8 cellular contexts compared by ENCODE assay signal in the genomic region with DNA sequence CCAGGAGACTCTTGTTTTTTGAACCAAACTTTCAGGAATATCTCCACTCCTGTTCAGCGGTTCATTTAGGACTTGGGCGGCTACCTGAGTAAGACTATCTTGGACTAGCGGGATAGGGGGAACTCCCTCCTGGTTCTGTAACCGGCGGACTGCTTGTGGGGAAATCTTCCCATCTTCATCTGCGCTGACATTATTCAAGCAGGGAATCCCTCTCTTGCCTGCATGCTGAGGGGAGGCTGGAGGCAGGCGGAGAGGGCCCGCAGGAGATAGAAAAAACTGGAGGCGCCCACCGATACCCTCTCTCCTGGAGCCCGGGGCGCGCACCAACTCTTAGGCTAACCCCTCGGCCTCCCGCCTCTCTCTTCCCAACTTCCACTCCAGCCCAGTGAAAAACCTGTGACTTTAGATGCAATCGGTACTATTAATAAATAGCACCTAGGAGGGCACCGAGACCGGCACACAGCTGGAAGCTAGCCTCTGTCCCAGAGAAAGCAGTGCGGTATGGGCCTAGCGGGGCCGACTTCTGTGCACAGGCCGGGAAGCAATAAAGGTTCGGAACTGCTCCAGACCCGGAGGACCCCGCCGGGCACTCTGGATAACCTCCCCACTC. TPM values are rescaled to one million over a fixed set of nuclear protein-coding genes. Genes with fewer than 3 reads are reported as not detected.
DNase-seq lines count a peak whose midpoint lies in the region; ATAC-seq and TF ChIP-seq lines count a peak whose summit lies in the region.

No MANE protein-coding gene starts in this region.

- H3K36me3 ChIP-seq in mesenchymal stem cell (ENCODE audit: control insufficient read depth in 1 of 2, insufficient read depth in 2 of 2, low read depth in 1 of 2, low read length in 2 of 2), result no peaks in the 10 kb centered on the region
- H3K36me3 ChIP-seq in upper lobe of left lung, result no peaks in the 10 kb centered on the region

- H3K4me3 ChIP-seq in mesenchymal stem cell (ENCODE audit: insufficient read depth in 1 of 2, low read depth in 1 of 2, low read length in 2 of 2) (peak overlapping the region; percentile 88 to 96), upper lobe of left lung (peak overlapping the region in 3 of 4 donors; percentile 56 to 67 (median 58))

- peak overlapping the region; percentile 91 for H3K4me3 Mint-ChIP-seq in chondrocyte (ENCODE audit: unreplicated experiment)
- peak overlapping the region in 1 of 2 donors; percentile 91 for H3K4me3 Mint-ChIP-seq in stimulated activated naive CD8-positive, alpha-beta T cell treated with anti-CD3 and anti-CD28 coated beads, Interleukin-15, amount 100 ng/mL, for 72 hours

- H3K18ac ChIP-seq in mesenchymal stem cell (ENCODE audit: low read depth in 1 of 2, low read length in 2 of 2), result peak overlapping the region; percentile 26 to 85

- DNase-seq in NCI-H82 (lab: John Stamatoyannopoulos, UW), result peak; percentile 18
- DNase-seq in NCI-H82 treated with DMSO at 0.1 percent for 48 hours (lab: John Stamatoyannopoulos, UW; ENCODE audit: unreplicated experiment), result no peak
- no peak for DNase-seq in chondrocyte (ENCODE audit: low spot score)
- DNase-seq in mesenchymal stem cell, result peak; percentile 36
- no peak for DNase-seq in upper lobe of left lung
- DNase-seq in T-helper 2 cell, result no peak
- no peak for DNase-seq in stimulated activated naive CD8-positive, alpha-beta T cell treated with anti-CD3 and anti-CD28 coated beads, Interleukin-15, amount 100 ng/mL, for 72 hours
- no peak for DNase-seq in NCI-H2227 (lab: John Stamatoyannopoulos, UW; ENCODE audit: unreplicated experiment)

- no peak for ATAC-seq in upper lobe of left lung (ENCODE audit: low FRiP score in 2 of 2)
- no peak for ATAC-seq in stimulated activated naive CD8-positive, alpha-beta T cell treated with anti-CD3 and anti-CD28 coated beads, Interleukin-15, amount 100 ng/mL, for 72 hours

- peak overlapping the region; percentile 39 for H2BK5ac ChIP-seq in mesenchymal stem cell (ENCODE audit: low read depth, low read length, poor library complexity, severe bottlenecking)

- H3K4me2 ChIP-seq in mesenchymal stem cell (ENCODE audit: low read length, poor library complexity, severe bottlenecking), result peak overlapping the region; percentile 66

- peaks cover 37% of the 10 kb centered on the region for H3K4me1 Mint-ChIP-seq in chondrocyte (ENCODE audit: low read depth)
- peaks cover 48% of the 10 kb centered on the region for H3K4me1 Mint-ChIP-seq in stimulated activated naive CD8-positive, alpha-beta T cell treated with anti-CD3 and anti-CD28 coated beads, Interleukin-15, amount 100 ng/mL, for 72 hours

- H3K4ac ChIP-seq in mesenchymal stem cell (ENCODE audit: low read depth in 1 of 2, low read length in 2 of 2), result peak overlapping the region in 1 of 2 experiments; percentile 24

- peak overlapping the region in 1 of 2 experiments; percentile 48 for H3K14ac ChIP-seq in mesenchymal stem cell (ENCODE audit: low read length in 2 of 2)

- H3K27ac Mint-ChIP-seq in chondrocyte (ENCODE audit: unreplicated experiment), result peak overlapping the region; percentile 86
- no peak overlapping the region for H3K27ac Mint-ChIP-seq in stimulated activated naive CD8-positive, alpha-beta T cell treated with anti-CD3 and anti-CD28 coated beads, Interleukin-15, amount 100 ng/mL, for 72 hours

- H2AFZ ChIP-seq in mesenchymal stem cell (ENCODE audit: low read depth, low read length), result peak overlapping the region; percentile 76

- no peak for TF ChIP-seq POLR2A in upper lobe of left lung (IDR thresholded peaks at IDR 0.05)

- 2% methylated on average over 25 of the region's 26 CpGs for WGBS in mesenchymal stem cell
- WGBS in upper lobe of left lung, 2 donors, result 6 to 15% methylated on average over 9 to 26 of the region's 26 CpGs

- TF ChIP-seq CTCF in chondrocyte (IDR thresholded peaks at IDR 0.05), result peak; percentile 45
- no peak for TF ChIP-seq CTCF in upper lobe of left lung (IDR thresholded peaks at IDR 0.05)

- no peaks in the 10 kb centered on the region for H3K36me3 Mint-ChIP-seq in chondrocyte (ENCODE audit: low read depth)

- H3K27ac ChIP-seq in mesenchymal stem cell (ENCODE audit: low read length, poor library complexity, severe bottlenecking), result peak overlapping the region; percentile 45
- peak overlapping the region in 3 of 4 donors; percentile 60 to 82 (median 68) for H3K27ac ChIP-seq in upper lobe of left lung

- H3K79me1 ChIP-seq in mesenchymal stem cell (replicated peaks; ENCODE audit: low read length, poor library complexity, severe bottlenecking), result no peaks in the 10 kb centered on the region

- no peaks in the 10 kb centered on the region for H3K27me3 Mint-ChIP-seq in chondrocyte (ENCODE audit: low read depth)
- H3K27me3 Mint-ChIP-seq in stimulated activated naive CD8-positive, alpha-beta T cell treated with anti-CD3 and anti-CD28 coated beads, Interleukin-15, amount 100 ng/mL, for 72 hours, result peaks cover 75% of the 10 kb centered on the region

- no peak overlapping the region for H3K23ac ChIP-seq in mesenchymal stem cell (ENCODE audit: low read length in 2 of 2)

- H3K4me1 ChIP-seq in mesenchymal stem cell (ENCODE audit: control insufficient read depth, insufficient read depth, low read depth, low read length) (peaks cover 1% of the 10 kb centered on the region), upper lobe of left lung (peaks cover 32 to 50% (median 37%) of the 10 kb centered on the region in 4 donors)

- H2BK15ac ChIP-seq in mesenchymal stem cell (ENCODE audit: low read depth, poor library complexity, severe bottlenecking), result peak overlapping the region; percentile 26

- no peak overlapping the region for H4K91ac ChIP-seq in mesenchymal stem cell (ENCODE audit: low read length)

- no peak overlapping the region for H2AK5ac ChIP-seq in mesenchymal stem cell (ENCODE audit: low read length, severe bottlenecking)

- no peaks in the 10 kb centered on the region for H3K9me3 Mint-ChIP-seq in chondrocyte (ENCODE audit: low read depth)
- no peaks in the 10 kb centered on the region for H3K9me3 Mint-ChIP-seq in stimulated activated naive CD8-positive, alpha-beta T cell treated with anti-CD3 and anti-CD28 coated beads, Interleukin-15, amount 100 ng/mL, for 72 hours

- H3K9ac ChIP-seq in mesenchymal stem cell (ENCODE audit: low read length), result peak overlapping the region; percentile 89

- TF ChIP-seq EP300 in upper lobe of left lung (IDR thresholded peaks at IDR 0.05), result no peak

- peak overlapping the region; percentile 19 for H4K8ac ChIP-seq in mesenchymal stem cell (ENCODE audit: low read length)

- H3K9me3 ChIP-seq in mesenchymal stem cell (ENCODE audit: control insufficient read depth, low read length) (no peaks in the 10 kb centered on the region), upper lobe of left lung (no peaks in the 10 kb centered on the region)

- peak overlapping the region; percentile 27 for H2BK120ac ChIP-seq in mesenchymal stem cell (ENCODE audit: low read depth, low read length)

- peak overlapping the region in 1 of 2 experiments; percentile 73 for H2BK12ac ChIP-seq in mesenchymal stem cell (ENCODE audit: low read length in 2 of 2)

- H3K27me3 ChIP-seq in mesenchymal stem cell (ENCODE audit: control insufficient read depth in 1 of 2, insufficient read depth in 1 of 2, low read length in 2 of 2), result no peaks in the 10 kb centered on the region
- H3K27me3 ChIP-seq in upper lobe of left lung, result peaks cover 0 to 29% (median 13%) of the 10 kb centered on the region in 4 donors

RNA-seq across cellular contexts. Expression of a gene that starts 1.7 kb away (rescaled TPM):
- total RNA-seq in chondrocyte (34.8 to 38.9 TPM (median 37.5 TPM) in 3 replicates), upper lobe of left lung (10 to 100 TPM in 2 of 6 donors, 1 to 10 TPM in 4; 4.1 to 41.9 (median 7.3) TPM)
- 3.6 TPM for polyA plus RNA-seq in mesenchymal stem cell (2013, experiment 1 of 2)
- 4.0 TPM for polyA plus RNA-seq in mesenchymal stem cell (2013, experiment 2 of 2)

Comparison
In these comparisons a context has a peak if more than half of its experiments do, and no peak if none do; other contexts are left out.
1. DNase-seq: peak in NCI-H82 (single experiment) and mesenchymal stem cell (single experiment); none in NCI-H82 treated with DMSO at 0.1 percent for 48 hours (single experiment), chondrocyte (single experiment), upper lobe of left lung (0 of 2), T-helper 2 cell (0 of 5), stimulated activated naive CD8-positive, alpha-beta T cell treated with anti-CD3 and anti-CD28 coated beads, Interleukin-15, amount 100 ng/mL, for 72 hours (0 of 2) and NCI-H2227 (single experiment).